In the genomic region with DNA sequence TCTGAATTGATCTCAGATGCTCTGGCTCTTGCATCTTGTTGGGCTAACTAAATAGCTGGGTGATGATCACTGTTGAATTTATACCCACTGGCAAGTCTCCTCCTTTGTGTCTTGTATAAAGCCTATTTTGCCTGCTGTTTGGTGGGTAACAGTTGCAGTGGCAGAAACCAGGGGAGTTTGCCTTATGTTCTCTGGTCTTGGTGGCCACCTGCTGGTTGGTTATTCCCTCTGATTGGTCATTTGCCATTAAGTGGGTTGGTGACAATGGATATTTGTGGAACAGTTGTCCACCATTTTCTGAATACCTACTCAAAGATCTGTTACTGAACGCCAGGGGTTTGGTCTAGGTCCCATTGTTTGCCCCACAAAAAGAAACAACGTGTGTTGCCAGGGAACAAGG, we compare ENCODE assay signal across 11 cellular contexts. TPM values are rescaled to one million over a fixed set of nuclear protein-coding genes. Genes with fewer than 3 reads are reported as not detected.
DNase-seq lines count a peak whose midpoint lies in the region; ATAC-seq and TF ChIP-seq lines count a peak whose summit lies in the region.
"Had no signal": no experiment of that assay in that cellular context is flagged by ENCODE, and none has a peak within 500 bp of the region (broad histone marks: within the 10 kb centered on the region; RNA-seq: fewer than 3 reads in every experiment).

No MANE protein-coding gene starts in this region.

- no peak overlapping the region for H3K18ac ChIP-seq in trophoblast cell (ENCODE audit: low read length)

- no peak overlapping the region for H2BK120ac ChIP-seq in trophoblast cell (ENCODE audit: insufficient read depth, low read length, poor library complexity)

- H3K4ac ChIP-seq in trophoblast cell (ENCODE audit: low read depth, low read length): no peak overlapping the region

- H3K4me3 ChIP-seq in trophoblast cell (ENCODE audit: low read depth, low read length): no peak overlapping the region

- no peak overlapping the region for H3K14ac ChIP-seq in trophoblast cell (ENCODE audit: low read length)

- no peak for ATAC-seq in GM21390 (IDR thresholded peaks at IDR 0.05; ENCODE audit: unreplicated experiment)
- ATAC-seq: naive thymus-derived CD4-positive, alpha-beta T cell; stimulated activated naive B cell treated with anti-CD40 and anti-IgM and Interleukin-4, amounts not matched to agents 10 μg/mL and 1 μg/mL and 100 μg/mL, for 72 hours had no signal

- H4K8ac ChIP-seq in trophoblast cell (ENCODE audit: low read depth, low read length): no peak overlapping the region

- no CpG with 5 or more reads among the region's 2 CpGs for WGBS in trophoblast cell (ENCODE audit: extremely low coverage, insufficient coverage, insufficient read length)

- H3K4me1 ChIP-seq in trophoblast cell (ENCODE audit: control insufficient read depth in 1 of 2, insufficient read depth in 2 of 2, low read length in 2 of 2): no peaks in the 10 kb centered on the region

- no peak overlapping the region for H2AFZ ChIP-seq in trophoblast cell (ENCODE audit: insufficient read depth, low read length, poor library complexity)

- no peaks in the 10 kb centered on the region for H3K36me3 ChIP-seq in trophoblast cell (ENCODE audit: control insufficient read depth in 1 of 2, insufficient read depth in 2 of 2, low read length in 2 of 2)

- H2BK5ac ChIP-seq in trophoblast cell (ENCODE audit: low read depth, low read length, poor library complexity): no peak overlapping the region

- H3K4me2 ChIP-seq in trophoblast cell (ENCODE audit: low read length): no peak overlapping the region

- in situ Hi-C loops in SK-MEL-5 (cut with HindIII; ENCODE audit: low pct_unique_long_range_greater_than_20kb, low sequenced_read_pairs): no loop called here

- no peak overlapping the region for H2BK12ac ChIP-seq in trophoblast cell (ENCODE audit: low read length)

- no peak overlapping the region for H4K12ac ChIP-seq in trophoblast cell (ENCODE audit: low read depth, low read length)

- H3K23ac ChIP-seq in trophoblast cell (ENCODE audit: low read length): no peak overlapping the region

- H2AK5ac ChIP-seq in trophoblast cell (ENCODE audit: low read length): no peak overlapping the region

- H3K79me2 ChIP-seq in trophoblast cell (ENCODE audit: control insufficient read depth, insufficient read depth, low read length, poor library complexity): no peaks in the 10 kb centered on the region

- H4K91ac ChIP-seq in trophoblast cell (ENCODE audit: low read depth, low read length): no peak overlapping the region

- no peaks in the 10 kb centered on the region for H3K27me3 ChIP-seq in trophoblast cell (ENCODE audit: insufficient read depth, low read length)

- no peaks in the 10 kb centered on the region for H3K9me3 ChIP-seq in trophoblast cell (ENCODE audit: insufficient read depth, low read depth, low read length)

- no peaks in the 10 kb centered on the region for H3K79me1 ChIP-seq in trophoblast cell (ENCODE audit: low read length)

- no peak for TF ChIP-seq EP300 in Ishikawa (IDR thresholded peaks at IDR 0.05; ENCODE audit: borderline replicate concordance)

- no peak overlapping the region for H3K9ac ChIP-seq in trophoblast cell (ENCODE audit: low read length)

- H3K27ac ChIP-seq in trophoblast cell (ENCODE audit: low read depth, low read length): no peak overlapping the region

- TF ChIP-seq RAD21 in Ishikawa (IDR thresholded peaks at IDR 0.05; ENCODE audit: low read depth): peak; percentile 29; the same call in 1 of the 2 replicates

- peak; percentile 8 for DNase-seq in DMS153 (lab: John Stamatoyannopoulos, UW)
- peak; percentile 67 for DNase-seq in SK-MEL-5 (ENCODE audit: low read depth, low spot score)
- peak; percentile 19 for DNase-seq in kidney tubule cell (ENCODE audit: low spot score)
- no peak for DNase-seq in trophoblast cell
- no peak for DNase-seq in NK-92 (lab: John Stamatoyannopoulos, UW; ENCODE audit: unreplicated experiment)
- no peak for DNase-seq in cerebellar nuclear complex (lab: John Stamatoyannopoulos, UW)
- DNase-seq: naive thymus-derived CD4-positive, alpha-beta T cell; NCI-H2171 treated with DMSO at 0.1 percent for 48 hours; stimulated activated naive B cell treated with anti-CD40 and anti-IgM and Interleukin-4, amounts not matched to agents 10 μg/mL and 1 μg/mL and 100 μg/mL, for 72 hours had no signal

TF ChIP-seq in Ishikawa, 13 proteins besides CTCF, POLR2A, EP300 and RAD21:
- TF ChIP-seq TEAD4 (IDR thresholded peaks at IDR 0.05) (no peak), FOXM1 (IDR thresholded peaks at IDR 0.05; ENCODE audit: borderline replicate concordance, low read depth) (no peak)

RNA-seq across cellular contexts. Expression of a gene that starts 52.1 kb away (rescaled TPM):
- total RNA-seq in SK-MEL-5 (2014; rRNA removed; shearing (Covaris generic)): not detected in 2 replicates
- not detected in 2 replicates for polyA plus RNA-seq in SK-MEL-5 (2015; cell fraction: cytosol; rRNA removed)
- not detected in 2 replicates for polyA plus RNA-seq in SK-MEL-5 (2015; cell fraction: nucleus; rRNA removed)
- 0.58 and 0.67 TPM in 2 replicates for polyA plus RNA-seq in trophoblast cell (2013)
- polyA plus RNA-seq: naive thymus-derived CD4-positive, alpha-beta T cell had no signal

Comparison
In these comparisons a context has a peak if more than half of its experiments do, and no peak if none do; other contexts are left out.
1. DNase-seq: peak in DMS153 (single experiment), SK-MEL-5 (single experiment) and kidney tubule cell (single experiment); none in trophoblast cell (0 of 2), NK-92 (single experiment) and cerebellar nuclear complex (0 of 2).